In genomic region chr3:127389415-127389814, GRCh38 we compare ENCODE assay signal across 28 cellular contexts.
A peak's percentile ranks its signal among the peaks of the same experiment; 100 is the strongest.
DNase-seq lines count a peak whose midpoint lies in the region; ATAC-seq, FAIRE-seq and TF ChIP-seq lines count a peak whose summit lies in the region.
"Had no signal": no experiment of that assay in that cellular context is flagged by ENCODE, and none has a peak within 500 bp of the region (broad histone marks: within the 10 kb centered on the region; RNA-seq: fewer than 3 reads in every experiment).

No MANE protein-coding gene starts in this region.

- H3F3A ChIP-seq in GM23248 (ENCODE audit: insufficient read depth), result no peaks in the 10 kb centered on the region

- 56 to 63% methylated on average over 10 of the region's 10 CpGs for WGBS in GM23248 (ENCODE audit: low coverage in 1 of 2, low lambda C conversion rate in 2 of 2, missing lambda C conversion rate in 2 of 2), 2 experiments

- H3K27me3 Mint-ChIP-seq in HFFc6 (ENCODE audit: insufficient read depth), result peaks cover 61% of the 10 kb centered on the region
- H3K27me3 Mint-ChIP-seq in activated naive CD8-positive, alpha-beta T cell treated with anti-CD3 and anti-CD28 coated beads, Interleukin-2, amount 50 U/mL, for 24 hours, result no peaks in the 10 kb centered on the region
- H3K27me3 Mint-ChIP-seq: activated CD8-positive, alpha-beta T cell treated with anti-CD3 and anti-CD28 coated beads for 36 hours had no signal

- TF ChIP-seq CTCF in endothelial cell of umbilical vein (IDR thresholded peaks at IDR 0.05; ENCODE audit: extremely low read depth in 1 of 2, insufficient read depth in 1 of 2, low read depth in 1 of 2, low read length in 2 of 2) (no peak), upper lobe of right lung (IDR thresholded peaks at IDR 0.05) (no peak), HFFc6 (IDR thresholded peaks at IDR 0.05) (no peak), OCI-LY7 (conservative IDR thresholded peaks at IDR 0.05; ENCODE audit: low read length) (no peak)

- H3K36me3 ChIP-seq in GM23248 (ENCODE audit: low read depth) (no peaks in the 10 kb centered on the region), endothelial cell of umbilical vein (ENCODE audit: control insufficient read depth in 2 of 2, extremely low read depth in 1 of 2, insufficient read depth in 2 of 2, low read length in 2 of 2) (no peaks in the 10 kb centered on the region), upper lobe of right lung (no peaks in the 10 kb centered on the region), OCI-LY7 (ENCODE audit: insufficient read depth, low read length) (no peaks in the 10 kb centered on the region)
- H3K36me3 ChIP-seq: cardiac muscle cell, thoracic aorta had no signal

- H3K79me2 ChIP-seq in GM23248 (ENCODE audit: insufficient read depth) (no peaks in the 10 kb centered on the region), endothelial cell of umbilical vein (ENCODE audit: control insufficient read depth, insufficient read depth, low read length) (no peaks in the 10 kb centered on the region), OCI-LY7 (ENCODE audit: insufficient read depth, low read depth, low read length) (no peaks in the 10 kb centered on the region)

- no peaks in the 10 kb centered on the region for H3K9me3 Mint-ChIP-seq in HFFc6
- no peaks in the 10 kb centered on the region for H3K9me3 Mint-ChIP-seq in activated naive CD8-positive, alpha-beta T cell treated with anti-CD3 and anti-CD28 coated beads, Interleukin-2, amount 50 U/mL, for 24 hours
- H3K9me3 Mint-ChIP-seq: activated CD8-positive, alpha-beta T cell treated with anti-CD3 and anti-CD28 coated beads for 36 hours; stimulated activated naive B cell treated with anti-CD40 and anti-IgM and Interleukin-4, amounts not matched to agents 10 μg/mL and 1 μg/mL and 100 μg/mL, for 72 hours had no signal

- H3K36me3 Mint-ChIP-seq in HFFc6 (ENCODE audit: low read depth), result no peaks in the 10 kb centered on the region
- H3K36me3 Mint-ChIP-seq in activated naive CD8-positive, alpha-beta T cell treated with anti-CD3 and anti-CD28 coated beads, Interleukin-2, amount 50 U/mL, for 24 hours (ENCODE audit: low read depth), result no peaks in the 10 kb centered on the region
- H3K36me3 Mint-ChIP-seq: stimulated activated naive B cell treated with anti-CD40 and anti-IgM and Interleukin-4, amounts not matched to agents 10 μg/mL and 1 μg/mL and 100 μg/mL, for 72 hours had no signal

- no peaks in the 10 kb centered on the region for H3K9me1 ChIP-seq in endothelial cell of umbilical vein (replicated peaks; ENCODE audit: control insufficient read depth, extremely low read depth, insufficient read depth, low read length)

- H3K4me1 ChIP-seq in GM23248 (ENCODE audit: insufficient read depth) (no peaks in the 10 kb centered on the region), endothelial cell of umbilical vein (ENCODE audit: control insufficient read depth, extremely low read depth, insufficient read depth, low read length) (no peaks in the 10 kb centered on the region), upper lobe of right lung (no peaks in the 10 kb centered on the region), OCI-LY7 (ENCODE audit: insufficient read depth, low read length, poor library complexity, severe bottlenecking) (no peaks in the 10 kb centered on the region)

- ATAC-seq in upper lobe of right lung, result no peak
- no peak for ATAC-seq in activated naive CD8-positive, alpha-beta T cell treated with anti-CD3 and anti-CD28 coated beads, Interleukin-2, amount 50 U/mL, for 24 hours
- ATAC-seq: activated CD8-positive, alpha-beta T cell treated with anti-CD3 and anti-CD28 coated beads for 36 hours; stimulated activated naive B cell treated with anti-CD40 and anti-IgM and Interleukin-4, amounts not matched to agents 10 μg/mL and 1 μg/mL and 100 μg/mL, for 72 hours had no signal

- H3K4me2 ChIP-seq in GM23248 (ENCODE audit: unreplicated experiment) (no peak overlapping the region), endothelial cell of umbilical vein (ENCODE audit: insufficient read depth, low read length) (no peak overlapping the region), OCI-LY7 (ENCODE audit: low read length) (no peak overlapping the region)
- H3K4me2 ChIP-seq: smooth muscle cell had no signal

- CTCF ChIA-PET in endothelial cell of umbilical vein (lab: Charles Lee) (no interaction called here), OCI-LY7 (lab: Charles Lee; ENCODE audit: unreplicated experiment) (no interaction called here)

- FAIRE-seq in endothelial cell of umbilical vein (lab: Jason Lieb, UNC), result no peak
- FAIRE-seq: islet of Langerhans, TTC549 had no signal

- H2AFZ ChIP-seq in GM23248 (no peak overlapping the region), endothelial cell of umbilical vein (ENCODE audit: low read depth, low read length) (no peak overlapping the region), OCI-LY7 (ENCODE audit: low read length) (no peak overlapping the region)

- no peak overlapping the region for H3K4me3 Mint-ChIP-seq in HFFc6
- H3K4me3 Mint-ChIP-seq in activated naive CD8-positive, alpha-beta T cell treated with anti-CD3 and anti-CD28 coated beads, Interleukin-2, amount 50 U/mL, for 24 hours, result no peak overlapping the region
- H3K4me3 Mint-ChIP-seq: activated CD8-positive, alpha-beta T cell treated with anti-CD3 and anti-CD28 coated beads for 36 hours; B cell; stimulated activated naive B cell treated with anti-CD40 and anti-IgM and Interleukin-4, amounts not matched to agents 10 μg/mL and 1 μg/mL and 100 μg/mL, for 72 hours had no signal

- no peaks in the 10 kb centered on the region for H3K9me3 ChIP-seq in GM23248 (ENCODE audit: low read depth)
- H3K9me3 ChIP-seq in endothelial cell of umbilical vein (replicated peaks; ENCODE audit: control insufficient read depth, insufficient read depth, low read length), result no peaks in the 10 kb centered on the region
- H3K9me3 ChIP-seq in upper lobe of right lung, result no peaks in the 10 kb centered on the region
- no peaks in the 10 kb centered on the region for H3K9me3 ChIP-seq in OCI-LY7 (ENCODE audit: low read length)
- H3K9me3 ChIP-seq: thoracic aorta had no signal

- H3K27me3 ChIP-seq in GM23248 (replicated peaks; ENCODE audit: insufficient read depth), result peaks cover 23% of the 10 kb centered on the region
- H3K27me3 ChIP-seq in endothelial cell of umbilical vein (ENCODE audit: control insufficient read depth in 2 of 2, insufficient read depth in 2 of 2, low read length in 2 of 2), result no peaks in the 10 kb centered on the region
- H3K27me3 ChIP-seq in upper lobe of right lung, result no peaks in the 10 kb centered on the region
- H3K27me3 ChIP-seq: cardiac muscle cell had no signal

- intact Hi-C loops in endothelial cell of umbilical vein (cut with micrococcal nuclease), result no loop called here
- intact Hi-C loops in upper lobe of right lung (cut with DNase I), result no loop called here
- intact Hi-C loops in OCI-LY7 (cut with micrococcal nuclease; ENCODE audit: unreplicated experiment), result no loop called here

- BruUV-seq in endothelial cell of umbilical vein (replicated peaks; lab: Mats Ljungman, UMichigan), result no TSS peak
- no TSS peak for BruUV-seq in OCI-LY7 (replicated peaks; lab: Mats Ljungman, UMichigan)

- H3K9me2 ChIP-seq in GM23248 (ENCODE audit: insufficient read depth) (no peaks in the 10 kb centered on the region), OCI-LY7 (ENCODE audit: insufficient read depth, low read length) (no peaks in the 10 kb centered on the region)

- TF ChIP-seq POLR2A in endothelial cell of umbilical vein (IDR thresholded peaks at IDR 0.05; ENCODE audit: low read depth, low read length), result no peak

- POLR2A ChIA-PET in endothelial cell of umbilical vein (lab: Charles Lee) (no interaction called here), OCI-LY7 (lab: Charles Lee) (no interaction called here)

- no peak overlapping the region for H3K9ac ChIP-seq in GM23248
- H3K9ac ChIP-seq in endothelial cell of umbilical vein (replicated peaks; ENCODE audit: extremely low read depth, insufficient read depth, low read length), result no peak overlapping the region

- no peak overlapping the region for H3K27ac ChIP-seq in GM23248
- no peak overlapping the region for H3K27ac ChIP-seq in endothelial cell of umbilical vein (ENCODE audit: insufficient read depth, low read depth, low read length)
- H3K27ac ChIP-seq in upper lobe of right lung, result no peak overlapping the region
- H3K27ac ChIP-seq in OCI-LY7 (ENCODE audit: low read depth, low read length, poor library complexity, severe bottlenecking), result no peak overlapping the region
- H3K27ac ChIP-seq: cardiac muscle cell, thoracic aorta had no signal

- H3K4me3 ChIP-seq in GM23248 (no peak overlapping the region), endothelial cell of umbilical vein (replicated peaks in 1 of 3; ENCODE audit: insufficient read depth in 1 of 3, low read depth in 1 of 3, low read length in 3 of 3) (no peak overlapping the region), upper lobe of right lung (no peak overlapping the region), OCI-LY7 (ENCODE audit: low read depth, low read length, poor library complexity, severe bottlenecking) (no peak overlapping the region)
- H3K4me3 ChIP-seq: cardiac muscle cell, lung, smooth muscle cell, thoracic aorta had no signal

- DNase-seq in GM23248, result peak; percentile 38
- peak; percentile 62 for DNase-seq in RPMI7951 (ENCODE audit: low read depth)
- no peak for DNase-seq in endothelial cell of umbilical vein (ENCODE audit: low read depth, low spot score)
- DNase-seq in upper lobe of right lung, result peak; percentile 44
- DNase-seq in HFFc6, result no peak
- DNase-seq in activated naive CD8-positive, alpha-beta T cell treated with anti-CD3 and anti-CD28 coated beads, Interleukin-2, amount 50 U/mL, for 24 hours, result no peak
- DNase-seq in OCI-LY7 (ENCODE audit: low spot score), result no peak
- DNase-seq: activated CD4-positive, CD25-positive, alpha-beta regulatory T cell treated with anti-CD3 and anti-CD28 coated beads, Interleukin-2, amount 50 U/mL, for 72 hours; activated CD8-positive, alpha-beta T cell treated with anti-CD3 and anti-CD28 coated beads for 36 hours; activated gamma-delta T cell treated with Interleukin-2 at 50 U/mL for 16 hours; cortex of kidney; DND-41; hippocampal formation; KBM-7; MV-4-11; NCI-H1694; NCI-H748 treated with DMSO at 0.1 percent for 48 hours; occipital lobe; stimulated activated CD4-positive, alpha-beta T cell treated with anti-CD3 and anti-CD28 coated beads, Interleukin-2, amount 100 ng/mL, for 48 hours; stimulated activated naive B cell treated with anti-CD40 and anti-IgM and Interleukin-4, amounts not matched to agents 10 μg/mL and 1 μg/mL and 100 μg/mL, for 72 hours; T-helper 1 cell had no signal

- no peaks in the 10 kb centered on the region for H4K20me1 ChIP-seq in GM23248 (ENCODE audit: insufficient read depth)
- no peaks in the 10 kb centered on the region for H4K20me1 ChIP-seq in endothelial cell of umbilical vein (replicated peaks; ENCODE audit: control insufficient read depth, extremely low read depth, insufficient read depth, low read length)
- H4K20me1 ChIP-seq in OCI-LY7 (ENCODE audit: insufficient read depth, low read length), result no peaks in the 10 kb centered on the region

- dilution Hi-C loops in endothelial cell of umbilical vein (cut with MboI; ENCODE audit: extremely low pct_ligation_motif_present, low sequenced_read_pairs), result no loop called here

- H3K27ac Mint-ChIP-seq in HFFc6, result no peak overlapping the region
- H3K27ac Mint-ChIP-seq in activated naive CD8-positive, alpha-beta T cell treated with anti-CD3 and anti-CD28 coated beads, Interleukin-2, amount 50 U/mL, for 24 hours, result no peak overlapping the region
- H3K27ac Mint-ChIP-seq: activated CD8-positive, alpha-beta T cell treated with anti-CD3 and anti-CD28 coated beads for 36 hours; B cell; stimulated activated naive B cell treated with anti-CD40 and anti-IgM and Interleukin-4, amounts not matched to agents 10 μg/mL and 1 μg/mL and 100 μg/mL, for 72 hours had no signal

- H3K4me1 Mint-ChIP-seq in HFFc6 (ENCODE audit: low read depth), result peaks cover 7% of the 10 kb centered on the region
- H3K4me1 Mint-ChIP-seq in activated naive CD8-positive, alpha-beta T cell treated with anti-CD3 and anti-CD28 coated beads, Interleukin-2, amount 50 U/mL, for 24 hours, result no peaks in the 10 kb centered on the region
- H3K4me1 Mint-ChIP-seq: B cell; stimulated activated naive B cell treated with anti-CD40 and anti-IgM and Interleukin-4, amounts not matched to agents 10 μg/mL and 1 μg/mL and 100 μg/mL, for 72 hours had no signal

- in situ Hi-C loops in GM23248 (cut with MboI), result no loop called here

Comparison
In these comparisons a context has a peak if more than half of its experiments do, and no peak if none do; other contexts are left out.
1. DNase-seq: peak in GM23248 (single experiment), RPMI7951 (single experiment) and upper lobe of right lung (single experiment); none in endothelial cell of umbilical vein (single experiment), HFFc6 (single experiment), activated naive CD8-positive, alpha-beta T cell treated with anti-CD3 and anti-CD28 coated beads, Interleukin-2, amount 50 U/mL, for 24 hours (single experiment) and OCI-LY7 (single experiment).